ENCODE assay signal across 8 cellular contexts in the genomic region with DNA sequence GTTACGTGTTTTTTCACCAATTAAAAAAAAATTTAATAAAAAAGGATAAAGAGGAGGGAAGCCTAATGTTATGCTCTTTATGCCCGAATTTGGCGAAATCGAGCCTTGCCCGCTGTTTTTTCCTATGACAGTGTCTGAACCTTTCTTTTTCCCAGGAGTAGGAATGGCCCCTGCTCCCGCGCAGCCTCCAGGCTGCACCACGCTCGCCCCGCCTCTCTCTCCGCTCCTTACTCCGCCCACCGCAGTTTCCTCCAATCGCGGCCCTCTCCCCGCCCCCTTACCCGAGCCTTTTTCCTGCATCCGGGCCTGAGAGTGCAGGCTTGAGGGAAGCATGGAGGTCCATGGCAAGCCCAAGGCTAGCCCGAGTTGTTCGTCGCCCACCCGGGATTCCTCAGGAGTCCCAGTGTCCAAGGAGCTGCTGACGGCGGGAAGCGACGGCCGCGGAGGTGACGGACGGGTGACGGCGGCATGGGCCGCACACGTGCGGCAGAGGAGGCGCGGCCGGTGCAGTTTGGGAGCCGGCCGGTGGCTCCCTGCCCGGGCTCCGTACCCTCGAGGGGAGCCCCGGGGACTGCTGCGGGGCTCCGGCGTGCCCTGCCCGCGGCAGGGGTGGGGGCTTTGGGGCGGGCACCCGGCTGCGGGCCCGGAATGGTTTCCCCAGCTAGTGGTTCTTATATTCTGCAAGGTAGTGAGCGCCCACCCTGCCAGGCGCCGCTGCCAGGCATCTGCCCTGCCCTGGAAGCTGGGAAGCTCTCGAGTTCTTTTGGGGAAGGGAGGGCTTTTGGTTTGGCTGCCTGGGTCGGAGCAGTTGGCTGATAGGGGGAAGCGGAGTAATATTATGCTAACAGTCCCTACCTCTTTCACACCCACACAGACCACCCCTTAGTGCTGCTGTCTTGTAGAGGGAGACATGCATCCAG. TPM values are rescaled to one million over a fixed set of nuclear protein-coding genes. Genes with fewer than 3 reads are reported as not detected.
A peak's percentile ranks its signal among the peaks of the same experiment; 100 is the strongest.
DNase-seq lines count a peak whose midpoint lies in the region; ATAC-seq and TF ChIP-seq lines count a peak whose summit lies in the region.

A gene with protein sequence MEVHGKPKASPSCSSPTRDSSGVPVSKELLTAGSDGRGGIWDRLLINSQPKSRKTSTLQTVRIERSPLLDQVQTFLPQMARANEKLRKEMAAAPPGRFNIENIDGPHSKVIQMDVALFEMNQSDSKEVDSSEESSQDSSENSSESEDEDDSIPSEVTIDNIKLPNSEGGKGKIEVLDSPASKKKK (plus strand): TSS at position 295 of the 920 bp plus-strand sequence. CDS start 37 bp downstream, at position 332.

- H3K27ac ChIP-seq in spleen = peak within 1 kb of the TSS; percentile 59 to 83 (median 78)

- TF ChIP-seq CTCF in WTC11 (IDR thresholded peaks at IDR 0.05) = no peak
- TF ChIP-seq CTCF in cardiac fibroblast (IDR thresholded peaks at IDR 0.05; ENCODE audit: low read depth, low read length) = no peak
- TF ChIP-seq CTCF in spleen (IDR thresholded peaks at IDR 0.05 in 8 of 11, conservative IDR thresholded peaks at IDR 0.05 in 3 of 11) = no peak

- H3K36me3 ChIP-seq in spleen = peaks cover 0 to 32% (median 7%) of the 10 kb centered on the region in 6 donors

- H3K4me3 ChIP-seq in cardiac fibroblast (replicated peaks in 1 of 2; ENCODE audit: low read depth in 2 of 2, low read length in 2 of 2) (peak within 1 kb of the TSS; percentile 70 to 85), spleen (peak within 1 kb of the TSS; percentile 82 to 99 (median 95))

- peak; percentile 95 for ATAC-seq in GM18909 (IDR thresholded peaks at IDR 0.05; ENCODE audit: poor library complexity, unreplicated experiment)
- peak; percentile 91 for ATAC-seq in HG03159 (IDR thresholded peaks at IDR 0.05; ENCODE audit: unreplicated experiment)
- ATAC-seq in WTC11 = peak; percentile 99

- H3K9me3 ChIP-seq in spleen = no peaks in the 10 kb centered on the region

- H3K27me3 ChIP-seq in spleen (replicated peaks in 1 of 7) = no peaks in the 10 kb centered on the region

- TF ChIP-seq POLR2A in spleen (IDR thresholded peaks at IDR 0.05) = no peak

- peaks cover 19% of the 10 kb centered on the region for H3K4me1 Mint-ChIP-seq in WTC11

- peak; percentile 97 for DNase-seq in AG08395 (ENCODE audit: low spot score)
- DNase-seq in NCI-H2227 treated with DMSO at 0.1 percent for 48 hours (lab: John Stamatoyannopoulos, UW) = peak; percentile 90
- DNase-seq in WTC11 (ENCODE audit: low spot score) = peak; percentile 96
- DNase-seq in cardiac fibroblast (ENCODE audit: low read depth in 2 of 2) = peak; percentile 83 to 85
- DNase-seq in inferior parietal cortex (ENCODE audit: extremely low spot score) = peak; percentile 88
- peak; percentile 96 for DNase-seq in spleen

- no peaks in the 10 kb centered on the region for H3K9me3 Mint-ChIP-seq in WTC11

- CTCF ChIA-PET in WTC11 (lab: Charles Lee) = interaction anchor here (1.0 to 1.7 kb wide), 4 partner anchors 27 to 605 kb away, joined by 4 to 6 read pairs (median 4); no protein-coding TSS in a partner anchor

- intact Hi-C loops in spleen (cut with DNase I; ENCODE audit: low total_unique reads) = no loop called here

- H3K4me1 ChIP-seq in spleen = peaks cover 17 to 35% (median 23%) of the 10 kb centered on the region in 6 donors

- WGBS in spleen, 5 donors = 0 to 1% (median 1%) methylated on average over 35 to 59 of the region's 59 CpGs

- peaks cover 3% of the 10 kb centered on the region for H3K27me3 Mint-ChIP-seq in WTC11 (ENCODE audit: low read depth)

- H3K4me3 Mint-ChIP-seq in WTC11 = peak within 1 kb of the TSS; percentile 83

- POLR2A ChIA-PET in WTC11 (lab: Charles Lee) = no interaction called here

- 0 out of 2 replicates have a peak within 1 kb of the TSS, but pooled peaks have one; percentile 47 for H3K27ac Mint-ChIP-seq in WTC11

- H3K36me3 Mint-ChIP-seq in WTC11 = peaks cover 28% of the 10 kb centered on the region

TF ChIP-seq in WTC11, 78 proteins besides CTCF, POLR2A, EP300 and RAD21 (continues in another document):
- no peak for TF ChIP-seq SMAD4 (CRISPR knock-in tag; IDR thresholded peaks at IDR 0.05)
- TF ChIP-seq, protein P1, sequence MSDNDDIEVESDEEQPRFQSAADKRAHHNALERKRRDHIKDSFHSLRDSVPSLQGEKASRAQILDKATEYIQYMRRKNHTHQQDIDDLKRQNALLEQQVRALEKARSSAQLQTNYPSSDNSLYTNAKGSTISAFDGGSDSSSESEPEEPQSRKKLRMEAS (CRISPR knock-in tag; IDR thresholded peaks at IDR 0.05) = peak; percentile 83
- TF ChIP-seq OVOL2 (CRISPR knock-in tag; IDR thresholded peaks at IDR 0.05; ENCODE audit: borderline replicate concordance) = no peak
- TF ChIP-seq KAT7 (CRISPR knock-in tag; IDR thresholded peaks at IDR 0.05; ENCODE audit: borderline replicate concordance) = no peak
- 0 out of 2 replicates have a peak, but pooled peaks have one; percentile 65 for TF ChIP-seq CREM (CRISPR knock-in tag; IDR thresholded peaks at IDR 0.05)
- no peak for TF ChIP-seq ZNF263 (CRISPR knock-in tag; IDR thresholded peaks at IDR 0.05; ENCODE audit: low read depth)
- TF ChIP-seq NR1H2 (CRISPR knock-in tag; IDR thresholded peaks at IDR 0.05) = no peak
- TF ChIP-seq FOXP1 (CRISPR knock-in tag; IDR thresholded peaks at IDR 0.05; ENCODE audit: borderline replicate concordance) = peak; percentile 87; the same call in 1 of the 2 replicates
- TF ChIP-seq, protein P2, sequence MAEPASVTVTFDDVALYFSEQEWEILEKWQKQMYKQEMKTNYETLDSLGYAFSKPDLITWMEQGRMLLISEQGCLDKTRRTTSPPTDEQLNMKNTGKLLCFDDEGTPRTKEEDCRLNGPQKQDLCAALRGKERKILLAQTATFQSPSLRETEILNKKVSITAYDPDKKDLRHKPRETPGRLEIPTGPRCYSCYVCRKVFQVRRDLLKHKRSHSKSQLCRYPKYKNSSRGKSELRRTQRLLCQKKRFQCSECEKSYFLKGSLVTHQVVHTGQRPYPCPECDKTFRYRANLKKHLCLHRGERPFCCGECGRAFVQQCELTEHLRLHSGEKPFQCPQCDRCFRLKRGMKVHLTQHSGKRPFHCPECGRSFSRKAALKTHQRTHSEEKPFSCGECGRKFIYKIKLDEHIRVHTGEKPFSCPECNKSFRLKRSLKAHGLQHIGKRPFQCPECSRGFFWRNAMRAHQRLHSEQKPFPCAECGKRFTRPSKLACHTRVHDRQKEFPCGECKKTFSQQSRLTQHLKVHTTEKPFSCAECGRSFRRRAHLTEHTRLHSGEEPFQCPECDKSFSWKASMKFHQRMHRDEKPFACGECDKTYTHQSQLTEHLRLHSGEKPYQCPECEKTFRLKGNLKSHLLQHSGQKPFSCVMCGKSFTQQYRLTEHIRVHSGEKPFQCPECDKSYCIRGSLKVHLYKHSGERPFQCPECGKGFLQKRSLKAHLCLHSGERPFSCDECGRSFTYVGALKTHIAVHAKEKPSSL (CRISPR knock-in tag; conservative IDR thresholded peaks at IDR 0.05) = no peak
- 0 out of 2 replicates have a peak, but pooled peaks have one; percentile 52 for TF ChIP-seq FOXK1 (CRISPR knock-in tag; IDR thresholded peaks at IDR 0.05)
- TF ChIP-seq, protein P3, sequence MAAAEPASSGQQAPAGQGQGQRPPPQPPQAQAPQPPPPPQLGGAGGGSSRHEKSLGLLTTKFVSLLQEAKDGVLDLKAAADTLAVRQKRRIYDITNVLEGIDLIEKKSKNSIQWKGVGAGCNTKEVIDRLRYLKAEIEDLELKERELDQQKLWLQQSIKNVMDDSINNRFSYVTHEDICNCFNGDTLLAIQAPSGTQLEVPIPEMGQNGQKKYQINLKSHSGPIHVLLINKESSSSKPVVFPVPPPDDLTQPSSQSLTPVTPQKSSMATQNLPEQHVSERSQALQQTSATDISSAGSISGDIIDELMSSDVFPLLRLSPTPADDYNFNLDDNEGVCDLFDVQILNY (CRISPR knock-in tag; IDR thresholded peaks at IDR 0.05) = 0 out of 2 replicates have a peak, but pooled peaks have one; percentile 64
- TF ChIP-seq MXD4 (CRISPR knock-in tag; IDR thresholded peaks at IDR 0.05; ENCODE audit: borderline replicate concordance) = no peak
- TF ChIP-seq ARID4B (CRISPR knock-in tag; IDR thresholded peaks at IDR 0.05; ENCODE audit: borderline replicate concordance) = peak; percentile 82

RNA-seq across cellular contexts. Expression of the gene that starts here (rescaled TPM):
- total RNA-seq in WTC11 (2021) = 34.8 to 38.2 TPM (median 35.0 TPM) in 3 replicates
- 10 to 100 TPM in 3 of 7 donors, 1 to 10 TPM in 4; 2.5 to 15.1 (median 8.6) TPM for total RNA-seq in spleen
- polyA plus RNA-seq in spleen = 10 to 100 TPM in 2 of 3 donors, 1 to 10 TPM in 1; 9.5 to 13.1 (median 12.2) TPM

Comparison
In these comparisons a context has a peak if more than half of its experiments do, and no peak if none do; other contexts are left out.
1. Peak in every context shown above with its lines: DNase-seq, ATAC-seq, H3K4me3 ChIP-seq and H3K27ac ChIP-seq.